1 cellular context compared by ENCODE assay signal in genomic region chr16:4373909-4374742, GRCh38.
TF ChIP-seq lines count a peak whose summit lies in the region.

No MANE protein-coding gene starts in this region.

TF ChIP-seq in IMR-90, 13 proteins besides CTCF, POLR2A, EP300 and RAD21 (continued from another document):
- TF ChIP-seq RFX5 (IDR thresholded peaks at IDR 0.05; ENCODE audit: low read depth, low read length) (no peak), CEBPB (IDR thresholded peaks at IDR 0.05; ENCODE audit: low read depth, low read length) (no peak), FOS (IDR thresholded peaks at IDR 0.05; ENCODE audit: low read depth, low read length) (peak; percentile 20; the same call in 1 of the 2 replicates), NFE2L2 (IDR thresholded peaks at IDR 0.05; ENCODE audit: low read depth, low read length) (no peak), MAZ (IDR thresholded peaks at IDR 0.05; ENCODE audit: borderline replicate concordance, low read depth, low read length) (peak; percentile 72), SMC3 (IDR thresholded peaks at IDR 0.05; ENCODE audit: low read depth, low read length) (no peak), ELK1 (IDR thresholded peaks at IDR 0.05; ENCODE audit: borderline replicate concordance, low read depth, low read length) (no peak), RCOR1 (IDR thresholded peaks at IDR 0.05; ENCODE audit: insufficient replicate concordance, low read length) (no peak), BHLHE40 (IDR thresholded peaks at IDR 0.05; ENCODE audit: low read depth, low read length) (peak; percentile 99), MXI1 (IDR thresholded peaks at IDR 0.05; ENCODE audit: borderline replicate concordance, low read depth, low read length) (peak; percentile 93)
